Comparison of ENCODE assay signal across 8 cellular contexts in the genomic region with DNA sequence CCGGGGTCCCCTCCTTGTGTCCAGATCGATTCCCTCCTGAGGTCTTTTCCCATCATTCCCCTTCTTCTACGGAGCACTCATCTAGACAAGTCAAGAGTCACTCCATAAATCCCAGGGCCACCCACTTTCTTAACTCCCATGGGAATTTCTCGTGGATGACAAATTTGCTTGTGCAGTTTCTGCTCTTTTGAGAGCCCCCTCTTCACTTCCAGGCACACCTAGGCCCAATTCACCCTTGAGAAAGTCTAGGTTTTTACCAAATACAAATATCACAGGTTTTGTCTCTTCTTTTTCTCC. TPM values are rescaled to one million over a fixed set of nuclear protein-coding genes. Genes with fewer than 3 reads are reported as not detected.
A peak's percentile ranks its signal among the peaks of the same experiment; 100 is the strongest.
DNase-seq lines count a peak whose midpoint lies in the region; ATAC-seq, FAIRE-seq and TF ChIP-seq lines count a peak whose summit lies in the region.

No MANE protein-coding gene starts in this region.

- intact Hi-C loops in heart right ventricle (cut with DNase I) (loop anchor here in 4 of 10 donors (1.0 to 2.0 kb wide), 4 partner anchors 19 to 23 kb away; a partner anchor contains a TSS), Right ventricle myocardium inferior (cut with DNase I) (loop anchor here (2.0 kb wide), 1 partner anchor 21 kb away; no protein-coding TSS in a partner anchor), body of pancreas (cut with DNase I) (no loop called here)

- H2BK12ac ChIP-seq in mesenchymal stem cell (ENCODE audit: low read length in 2 of 2) = no peak overlapping the region

- H3K4me1 ChIP-seq in heart right ventricle = peaks cover 7 to 30% (median 27%) of the 10 kb centered on the region in 9 donors
- H3K4me1 ChIP-seq in body of pancreas = peaks cover 26% of the 10 kb centered on the region
- peaks cover 10% of the 10 kb centered on the region for H3K4me1 ChIP-seq in mesenchymal stem cell (ENCODE audit: control insufficient read depth, insufficient read depth, low read depth, low read length)
- H3K4me1 ChIP-seq in urinary bladder (ENCODE audit: insufficient read depth) = no peaks in the 10 kb centered on the region

- no peaks in the 10 kb centered on the region for H3K27me3 ChIP-seq in heart right ventricle
- no peaks in the 10 kb centered on the region for H3K27me3 ChIP-seq in body of pancreas
- no peaks in the 10 kb centered on the region for H3K27me3 ChIP-seq in mesenchymal stem cell (ENCODE audit: control insufficient read depth in 1 of 2, insufficient read depth in 1 of 2, low read length in 2 of 2)

- 3 to 5% methylated on average over 4 of the region's 4 CpGs for WGBS in heart right ventricle, 2 donors
- 0 to 1% methylated on average over 4 of the region's 4 CpGs for WGBS in body of pancreas, 2 donors
- WGBS in mesenchymal stem cell = 14% methylated on average over 4 of the region's 4 CpGs
- 3% methylated on average over 4 of the region's 4 CpGs for WGBS in urinary bladder

- no peak overlapping the region for H2BK15ac ChIP-seq in mesenchymal stem cell (ENCODE audit: low read depth, poor library complexity, severe bottlenecking)

- peak overlapping the region; percentile 80 to 83 for H3K4ac ChIP-seq in mesenchymal stem cell (ENCODE audit: low read depth in 1 of 2, low read length in 2 of 2)

- H3K79me1 ChIP-seq in mesenchymal stem cell (replicated peaks; ENCODE audit: low read length, poor library complexity, severe bottlenecking) = peaks cover 65% of the 10 kb centered on the region

- peak overlapping the region; percentile 4 for H2AK5ac ChIP-seq in mesenchymal stem cell (ENCODE audit: low read length, severe bottlenecking)

- peak overlapping the region; percentile 100 for H4K8ac ChIP-seq in mesenchymal stem cell (ENCODE audit: low read length)

- no peak for ATAC-seq in heart right ventricle
- no peak for ATAC-seq in Right ventricle myocardium inferior
- ATAC-seq in body of pancreas = no peak

- peak overlapping the region in 1 of 2 experiments; percentile 96 for H3K18ac ChIP-seq in mesenchymal stem cell (ENCODE audit: low read depth in 1 of 2, low read length in 2 of 2)

- H3K14ac ChIP-seq in mesenchymal stem cell (ENCODE audit: low read length in 2 of 2) = no peak overlapping the region

- no peak for DNase-seq in heart right ventricle
- no peak for DNase-seq in Right ventricle myocardium inferior (ENCODE audit: missing footprints)
- DNase-seq in body of pancreas = no peak
- DNase-seq in mesenchymal stem cell = no peak
- no peak for DNase-seq in iPS-NIHi11 (ENCODE audit: low spot score)
- no peak for DNase-seq in GM12892 (ENCODE audit: insufficient read length)
- no peak for DNase-seq in GF-D8 (lab: John Stamatoyannopoulos, UW)

- no peak for FAIRE-seq in GM12892 (lab: Jason Lieb, UNC)

- H3K4me3 ChIP-seq in heart right ventricle = peak overlapping the region; percentile 67 to 100 (median 95)
- peak overlapping the region; percentile 86 to 87 for H3K4me3 ChIP-seq in body of pancreas
- H3K4me3 ChIP-seq in mesenchymal stem cell (ENCODE audit: insufficient read depth in 1 of 2, low read depth in 1 of 2, low read length in 2 of 2) = peak overlapping the region; percentile 89 to 94
- peak overlapping the region; percentile 86 for H3K4me3 ChIP-seq in urinary bladder (ENCODE audit: low read depth, low read length)

- H3K9ac ChIP-seq in mesenchymal stem cell (ENCODE audit: low read length) = peak overlapping the region; percentile 99

- TF ChIP-seq POLR2A in body of pancreas (IDR thresholded peaks at IDR 0.05) (no peak), GM12892 (IDR thresholded peaks at IDR 0.05; ENCODE audit: low read depth, low read length) (no peak)

- H4K91ac ChIP-seq in mesenchymal stem cell (ENCODE audit: low read length) = peak overlapping the region; percentile 85

- H3K27ac ChIP-seq in heart right ventricle (peak overlapping the region in 9 of 10 donors; percentile 82 to 98 (median 95)), body of pancreas (peak overlapping the region; percentile 11 to 93 (median 88)), mesenchymal stem cell (ENCODE audit: low read length, poor library complexity, severe bottlenecking) (peak overlapping the region; percentile 56), urinary bladder (ENCODE audit: low read depth) (peak overlapping the region; percentile 83)

- H3K4me2 ChIP-seq in mesenchymal stem cell (ENCODE audit: low read length, poor library complexity, severe bottlenecking) = peak overlapping the region; percentile 76

- no peak overlapping the region for H2BK120ac ChIP-seq in mesenchymal stem cell (ENCODE audit: low read depth, low read length)

- TF ChIP-seq CTCF in heart right ventricle (IDR thresholded peaks at IDR 0.05) (no peak), body of pancreas (IDR thresholded peaks at IDR 0.05) (no peak)

- no peaks in the 10 kb centered on the region for H3K9me3 ChIP-seq in heart right ventricle
- no peaks in the 10 kb centered on the region for H3K9me3 ChIP-seq in body of pancreas
- H3K9me3 ChIP-seq in mesenchymal stem cell (ENCODE audit: control insufficient read depth, low read length) = no peaks in the 10 kb centered on the region

- H3K36me3 ChIP-seq in heart right ventricle = peaks cover 0 to 70% (median 39%) of the 10 kb centered on the region in 9 donors
- H3K36me3 ChIP-seq in body of pancreas (replicated peaks in 1 of 2; ENCODE audit: insufficient read depth in 1 of 2, low read depth in 2 of 2) = peaks cover 7 to 22% of the 10 kb centered on the region in 2 donors
- H3K36me3 ChIP-seq in mesenchymal stem cell (ENCODE audit: control insufficient read depth in 1 of 2, insufficient read depth in 2 of 2, low read depth in 1 of 2, low read length in 2 of 2) = peaks cover 46 to 64% of the 10 kb centered on the region in 2 experiments
- no peaks in the 10 kb centered on the region for H3K36me3 ChIP-seq in urinary bladder (ENCODE audit: insufficient read depth)

- H3K23ac ChIP-seq in mesenchymal stem cell (ENCODE audit: low read length in 2 of 2) = no peak overlapping the region

- H2BK5ac ChIP-seq in mesenchymal stem cell (ENCODE audit: low read depth, low read length, poor library complexity, severe bottlenecking) = no peak overlapping the region

- H2AFZ ChIP-seq in mesenchymal stem cell (ENCODE audit: low read depth, low read length) = peak overlapping the region; percentile 89

RNA-seq across cellular contexts. Expression of a gene that starts 0.5 kb away (rescaled TPM):
- total RNA-seq in heart right ventricle (100 to 1,000 TPM; 144 to 176 (median 160) TPM), Right ventricle myocardium inferior (160 TPM), body of pancreas (10 to 100 TPM; 50.8 to 54.4 TPM), urinary bladder (35.1 TPM)
- polyA plus RNA-seq in heart right ventricle (100 to 1,000 TPM in 1 of 2 donors, 10 to 100 TPM in 1; 66.4 to 149 TPM), urinary bladder (79.6 TPM)
- 67.8 TPM for polyA plus RNA-seq in mesenchymal stem cell (2013, experiment 1 of 2)
- polyA plus RNA-seq in mesenchymal stem cell (2013, experiment 2 of 2) = 67.2 TPM
- 84.7 TPM for polyA plus RNA-seq in GM12892 (2012; ENCODE audit: missing spikeins)

RNA-seq across cellular contexts. Expression of a gene that starts 7.2 kb away (rescaled TPM):
- total RNA-seq in heart right ventricle = not detected
- not detected for polyA plus RNA-seq in heart right ventricle
- total RNA-seq in Right ventricle myocardium inferior = not detected
- total RNA-seq in body of pancreas = not detected
- not detected for polyA plus RNA-seq in mesenchymal stem cell (2013, experiment 1 of 2)
- not detected for polyA plus RNA-seq in mesenchymal stem cell (2013, experiment 2 of 2)
- total RNA-seq in urinary bladder = not detected
- polyA plus RNA-seq in urinary bladder = not detected
- not detected for polyA plus RNA-seq in GM12892 (2012; ENCODE audit: missing spikeins)

RNA-seq across cellular contexts. Expression of a gene that starts 12.3 kb away (rescaled TPM):
- 100 to 1,000 TPM in 1 of 10 donors, 10 to 100 TPM in 9; 44.8 to 121 (median 67.0) TPM for total RNA-seq in heart right ventricle
- 10 to 100 TPM; 26.3 to 27.8 TPM for polyA plus RNA-seq in heart right ventricle
- total RNA-seq in Right ventricle myocardium inferior = 36.9 TPM
- total RNA-seq in body of pancreas = 1 to 10 TPM; 4.2 to 6.6 TPM
- polyA plus RNA-seq in mesenchymal stem cell (2013, experiment 1 of 2) = 0.76 TPM
- 0.58 TPM for polyA plus RNA-seq in mesenchymal stem cell (2013, experiment 2 of 2)
- 1.1 TPM for total RNA-seq in urinary bladder
- polyA plus RNA-seq in urinary bladder = 7.4 TPM
- polyA plus RNA-seq in GM12892 (2012; ENCODE audit: missing spikeins) = 0.23 TPM

RNA-seq across cellular contexts. Expression of a gene that starts 13.6 kb away (rescaled TPM):
- total RNA-seq in heart right ventricle (10 to 100 TPM in 1 of 10 donors, 1 to 10 TPM in 9; 5.2 to 10.5 (median 8.4) TPM), Right ventricle myocardium inferior (6.2 TPM), body of pancreas (10 to 100 TPM; 13.7 to 33.9 TPM), urinary bladder (10.2 TPM)
- polyA plus RNA-seq in heart right ventricle (1 to 10 TPM; 4.4 to 4.8 TPM), urinary bladder (16.6 TPM)
- 4.1 TPM for polyA plus RNA-seq in mesenchymal stem cell (2013, experiment 1 of 2)
- 3.9 TPM for polyA plus RNA-seq in mesenchymal stem cell (2013, experiment 2 of 2)
- 9.1 TPM for polyA plus RNA-seq in GM12892 (2012; ENCODE audit: missing spikeins)

RNA-seq across cellular contexts. Expression of a gene that starts 22.3 kb away (rescaled TPM):
- total RNA-seq in heart right ventricle (10 to 100 TPM; 33.0 to 87.6 (median 45.8) TPM), Right ventricle myocardium inferior (32.9 TPM), body of pancreas (10 to 100 TPM; 15.2 to 15.8 TPM), urinary bladder (20.4 TPM)
- polyA plus RNA-seq in heart right ventricle (10 to 100 TPM; 15.1 to 33.8 TPM), urinary bladder (27.2 TPM)
- 49.4 TPM for polyA plus RNA-seq in mesenchymal stem cell (2013, experiment 1 of 2)
- polyA plus RNA-seq in mesenchymal stem cell (2013, experiment 2 of 2) = 49.9 TPM
- 8.1 TPM for polyA plus RNA-seq in GM12892 (2012; ENCODE audit: missing spikeins)
